ENCODE assay signal across 8 cellular contexts in the genomic region with DNA sequence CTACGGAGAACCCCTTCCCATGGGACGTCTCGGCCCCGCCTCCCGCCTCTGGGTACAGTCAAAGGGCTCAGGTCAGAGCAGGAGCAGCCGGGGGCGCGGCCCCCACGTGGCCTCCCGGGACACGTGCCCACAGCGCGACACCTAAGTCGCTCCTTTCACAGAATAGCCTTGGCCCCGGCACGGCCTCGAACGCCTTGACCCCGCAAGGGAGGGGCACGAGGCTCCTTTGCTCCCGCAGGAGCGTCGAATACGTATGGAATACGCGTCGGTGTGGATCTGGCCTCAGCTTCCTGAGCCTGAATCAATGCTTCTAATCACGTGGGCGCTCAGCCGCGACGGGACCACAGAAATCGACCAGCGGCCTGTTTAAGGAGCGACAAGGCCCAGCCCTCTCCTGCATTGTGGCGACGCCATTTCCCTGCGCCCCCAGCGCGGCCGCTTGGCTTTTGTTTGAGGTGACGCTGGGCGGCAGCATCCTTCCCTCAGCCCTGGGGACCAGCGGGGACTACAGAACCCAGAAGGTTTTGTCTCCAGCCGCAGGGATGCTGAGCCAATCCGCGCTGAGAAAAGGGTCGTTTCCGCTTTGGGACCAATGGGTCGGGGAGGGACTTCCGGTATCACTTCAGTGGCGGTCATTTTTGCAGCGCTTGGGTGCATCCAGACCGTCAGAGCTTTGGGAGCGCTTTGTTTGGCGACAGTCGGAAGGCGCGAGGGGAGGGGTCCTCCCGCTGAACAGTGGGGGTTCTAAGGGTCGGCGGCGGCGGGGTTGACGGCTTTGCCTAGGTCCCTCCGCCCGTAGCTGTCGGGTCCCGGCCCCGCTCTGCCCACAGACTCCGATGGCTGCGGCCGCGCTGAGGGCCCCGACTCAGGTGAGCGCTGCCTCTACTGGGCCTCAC. TPM values are rescaled to one million over a fixed set of nuclear protein-coding genes. Genes with fewer than 3 reads are reported as not detected.
DNase-seq lines count a peak whose midpoint lies in the region; ATAC-seq and TF ChIP-seq lines count a peak whose summit lies in the region.

Gene ZIK1 (plus strand): TSS at position 625 of the 896 bp plus-strand sequence. CDS start 212 bp downstream, at position 837.

- no peaks in the 10 kb centered on the region for H3K27me3 Mint-ChIP-seq in chondrocyte (ENCODE audit: low read depth)

- H3K36me3 Mint-ChIP-seq in chondrocyte (ENCODE audit: low read depth), result peaks cover 36% of the 10 kb centered on the region

- H3K9me3 Mint-ChIP-seq in chondrocyte (ENCODE audit: low read depth), result peaks cover 58% of the 10 kb centered on the region

- H3K4me3 Mint-ChIP-seq in chondrocyte (ENCODE audit: unreplicated experiment), result peak within 1 kb of the TSS; percentile 95

- H3K4me1 Mint-ChIP-seq in chondrocyte (ENCODE audit: low read depth), result peaks cover 22% of the 10 kb centered on the region

- ATAC-seq in GM21526 (IDR thresholded peaks at IDR 0.05; ENCODE audit: low FRiP score, unreplicated experiment), result peak; percentile 45

- peak; percentile 52 for TF ChIP-seq CTCF in chondrocyte (IDR thresholded peaks at IDR 0.05)

- peak within 1 kb of the TSS; percentile 86 for H3K27ac Mint-ChIP-seq in chondrocyte (ENCODE audit: unreplicated experiment)

- DNase-seq in COLO668 (lab: John Stamatoyannopoulos, UW; ENCODE audit: unreplicated experiment) (peak; percentile 93), NCI-H1092 (lab: John Stamatoyannopoulos, UW) (peak; percentile 85), chondrocyte (ENCODE audit: low spot score) (peak; percentile 92), islet precursor cell (peak; percentile 92), smooth muscle cell of the brain vasculature (ENCODE audit: low read depth, low spot score) (peak; percentile 78), NCI-H69 (lab: John Stamatoyannopoulos, UW) (no peak)
- peak; percentile 79 for DNase-seq in activated CD4-positive, alpha-beta T cell treated with anti-CD3 and anti-CD28 coated beads for 1 hour

RNA-seq across cellular contexts. Expression of gene ZIK1, which starts in this region (rescaled TPM):
- total RNA-seq in chondrocyte, result 4.8 to 7.2 TPM (median 5.5 TPM) in 3 replicates
